Comparison of ENCODE assay signal across 9 cellular contexts in the genomic region with DNA sequence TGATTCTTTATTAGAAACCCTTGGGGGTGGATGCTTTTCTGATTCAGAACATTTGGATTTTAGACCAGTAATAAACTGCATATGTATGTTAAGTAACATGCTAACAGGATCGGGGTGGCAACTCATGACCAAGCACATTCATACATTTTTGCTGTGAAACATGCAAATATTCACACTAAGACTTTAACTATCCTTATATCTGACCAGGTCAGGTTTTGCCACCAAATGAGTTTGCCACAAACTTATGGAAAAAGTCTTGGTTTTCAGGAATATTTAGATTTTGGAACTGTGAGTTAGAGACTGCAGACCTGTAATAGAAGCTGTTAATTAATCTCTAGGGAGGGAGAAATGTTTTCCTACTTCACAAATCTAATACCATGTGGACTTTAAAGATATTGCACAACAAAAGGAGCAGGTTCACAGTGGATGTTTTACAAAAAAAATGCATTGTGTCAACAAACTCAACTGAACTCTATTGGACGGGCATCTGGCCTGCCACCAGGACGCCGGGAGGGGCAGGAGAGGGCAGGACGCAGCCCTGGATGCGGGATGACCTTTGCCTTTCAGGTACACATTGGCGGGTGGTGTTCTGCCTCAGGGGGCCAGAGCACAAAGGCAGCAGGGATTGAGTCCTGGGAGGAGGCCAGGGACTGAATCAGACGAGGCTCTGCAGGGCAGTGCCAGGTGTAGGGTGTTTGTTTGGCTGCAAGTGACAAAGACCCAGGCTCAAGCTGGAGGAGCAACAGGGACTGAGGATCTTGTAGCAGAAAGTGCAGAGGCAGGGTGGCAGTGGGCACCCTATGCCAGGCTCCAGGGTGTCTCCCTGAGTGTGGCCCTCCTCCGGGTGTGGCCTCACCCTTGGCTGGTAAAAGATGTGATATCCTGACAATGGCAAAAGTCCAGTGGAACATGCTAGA. TPM values are rescaled to one million over a fixed set of nuclear protein-coding genes. Genes with fewer than 3 reads are reported as not detected.
DNase-seq lines count a peak whose midpoint lies in the region; FAIRE-seq and TF ChIP-seq lines count a peak whose summit lies in the region.
"Had no signal": no experiment of that assay in that cellular context is flagged by ENCODE, and none has a peak within 500 bp of the region (broad histone marks: within the 10 kb centered on the region; RNA-seq: fewer than 3 reads in every experiment).

No MANE protein-coding gene starts in this region.

- H3K27ac Mint-ChIP-seq in CD4-positive, alpha-beta memory T cell, result no peak overlapping the region
- no peak overlapping the region for H3K27ac Mint-ChIP-seq in endothelial cell (ENCODE audit: unreplicated experiment)

- no peak for TF ChIP-seq CTCF in HEK293 (tag by site-specific recombination; IDR thresholded peaks at IDR 0.05)
- TF ChIP-seq CTCF in endothelial cell of umbilical vein (IDR thresholded peaks at IDR 0.05; ENCODE audit: extremely low read depth in 1 of 2, insufficient read depth in 1 of 2, low read depth in 1 of 2, low read length in 2 of 2), result no peak
- no peak for TF ChIP-seq CTCF in endothelial cell (IDR thresholded peaks at IDR 0.05; ENCODE audit: unreplicated experiment)

- H3K4me3 ChIP-seq in HEK293 (ENCODE audit: low read depth, low read length), result no peak overlapping the region
- no peak overlapping the region for H3K4me3 ChIP-seq in endothelial cell of umbilical vein (replicated peaks in 1 of 3; ENCODE audit: insufficient read depth in 1 of 3, low read depth in 1 of 3, low read length in 3 of 3)
- no peak overlapping the region for H3K4me3 ChIP-seq in CD4-positive, alpha-beta memory T cell (ENCODE audit: low read length in 2 of 2)

- no peaks in the 10 kb centered on the region for H3K4me1 ChIP-seq in HEK293 (ENCODE audit: control insufficient read depth, insufficient read depth, low read length)
- H3K4me1 ChIP-seq in endothelial cell of umbilical vein (ENCODE audit: control insufficient read depth, extremely low read depth, insufficient read depth, low read length), result no peaks in the 10 kb centered on the region
- no peaks in the 10 kb centered on the region for H3K4me1 ChIP-seq in CD4-positive, alpha-beta memory T cell (ENCODE audit: insufficient read depth, low read length)

- DNase-seq in NCI-H748 (lab: John Stamatoyannopoulos, UW; ENCODE audit: unreplicated experiment) (peak; percentile 83), endothelial cell of umbilical vein (ENCODE audit: low read depth, low spot score) (peak; percentile 61), renal cortical epithelial cell (ENCODE audit: low read depth) (peak; percentile 87), KBM-7 (no peak), endothelial cell (ENCODE audit: low spot score) (no peak), NCI-H1436 (lab: John Stamatoyannopoulos, UW) (no peak)
- no peak for DNase-seq in CD4-positive, alpha-beta memory T cell
- DNase-seq: NCI-H446 treated with DMSO at 0.1 percent for 48 hours had no signal

- no peak for TF ChIP-seq POLR2A in endothelial cell of umbilical vein (IDR thresholded peaks at IDR 0.05; ENCODE audit: low read depth, low read length)

- BruUV-seq in endothelial cell of umbilical vein (replicated peaks; lab: Mats Ljungman, UMichigan), result no TSS peak

- H3K4me2 ChIP-seq in endothelial cell of umbilical vein (ENCODE audit: insufficient read depth, low read length), result no peak overlapping the region

- H4K20me1 ChIP-seq in endothelial cell of umbilical vein (replicated peaks; ENCODE audit: control insufficient read depth, extremely low read depth, insufficient read depth, low read length), result no peaks in the 10 kb centered on the region

- intact Hi-C loops in endothelial cell of umbilical vein (cut with micrococcal nuclease), result no loop called here
- intact Hi-C loops in CD4-positive, alpha-beta memory T cell (cut with micrococcal nuclease), result no loop called here

- H2AFZ ChIP-seq in endothelial cell of umbilical vein (ENCODE audit: low read depth, low read length), result no peak overlapping the region

- no peak overlapping the region for H3K4me3 Mint-ChIP-seq in CD4-positive, alpha-beta memory T cell
- H3K4me3 Mint-ChIP-seq in endothelial cell (ENCODE audit: unreplicated experiment), result no peak overlapping the region

- no peak for FAIRE-seq in endothelial cell of umbilical vein (lab: Jason Lieb, UNC)

- H3K36me3 ChIP-seq in HEK293 (ENCODE audit: control insufficient read depth in 2 of 2, insufficient read depth in 1 of 2, low read length in 2 of 2), result no peaks in the 10 kb centered on the region
- H3K36me3 ChIP-seq in endothelial cell of umbilical vein (ENCODE audit: control insufficient read depth in 2 of 2, extremely low read depth in 1 of 2, insufficient read depth in 2 of 2, low read length in 2 of 2), result no peaks in the 10 kb centered on the region
- no peaks in the 10 kb centered on the region for H3K36me3 ChIP-seq in CD4-positive, alpha-beta memory T cell (ENCODE audit: insufficient read depth, low read length)

- H3K27me3 Mint-ChIP-seq in CD4-positive, alpha-beta memory T cell, result peaks cover 7 to 12% of the 10 kb centered on the region in 2 donors
- H3K27me3 Mint-ChIP-seq in endothelial cell (ENCODE audit: unreplicated experiment), result peaks cover 3% of the 10 kb centered on the region

- H3K9ac ChIP-seq in endothelial cell of umbilical vein (replicated peaks; ENCODE audit: extremely low read depth, insufficient read depth, low read length), result no peak overlapping the region

- no peak overlapping the region for H3K27ac ChIP-seq in HEK293 (ENCODE audit: extremely low read depth, low read depth, low read length)
- H3K27ac ChIP-seq in endothelial cell of umbilical vein (ENCODE audit: insufficient read depth, low read depth, low read length), result no peak overlapping the region
- no peak overlapping the region for H3K27ac ChIP-seq in CD4-positive, alpha-beta memory T cell (ENCODE audit: low read depth, low read length)

- POLR2A ChIA-PET in HEK293 (lab: Yijun Ruan, JAX) (no interaction called here), endothelial cell of umbilical vein (lab: Charles Lee) (no interaction called here)
- POLR2A ChIA-PET in CD4-positive, alpha-beta memory T cell (lab: Charles Lee; ENCODE audit: partially characterized antibody), result interaction anchor here (0.8 kb wide), 1 partner anchor 30 kb away, joined by 3 read pairs; no protein-coding TSS in a partner anchor

- H3K9me3 ChIP-seq in HEK293 (ENCODE audit: control insufficient read depth, insufficient read depth, low read depth, low read length) (no peaks in the 10 kb centered on the region), endothelial cell of umbilical vein (replicated peaks; ENCODE audit: control insufficient read depth, insufficient read depth, low read length) (no peaks in the 10 kb centered on the region)
- no peaks in the 10 kb centered on the region for H3K9me3 ChIP-seq in CD4-positive, alpha-beta memory T cell (ENCODE audit: control insufficient read depth in 1 of 2, low read length in 2 of 2)

- no peaks in the 10 kb centered on the region for H3K79me2 ChIP-seq in endothelial cell of umbilical vein (ENCODE audit: control insufficient read depth, insufficient read depth, low read length)

- H3K27me3 ChIP-seq in endothelial cell of umbilical vein (ENCODE audit: control insufficient read depth in 2 of 2, insufficient read depth in 2 of 2, low read length in 2 of 2), result peaks cover 14 to 21% of the 10 kb centered on the region in 2 experiments
- H3K27me3 ChIP-seq in CD4-positive, alpha-beta memory T cell (ENCODE audit: insufficient read depth, low read length), result peaks cover 4% of the 10 kb centered on the region

- CTCF ChIA-PET in HEK293 (lab: Yijun Ruan, JAX), result interaction anchor here (0.6 kb wide), 1 partner anchor 242 kb away, joined by 4 read pairs; no protein-coding TSS in a partner anchor
- CTCF ChIA-PET in endothelial cell of umbilical vein (lab: Charles Lee), result no interaction called here
- CTCF ChIA-PET in CD4-positive, alpha-beta memory T cell (lab: Charles Lee; ENCODE audit: partially characterized antibody), result interaction anchor here (0.9 kb wide), 2 partner anchors 82 to 194 kb away, joined by 3 read pairs; no protein-coding TSS in a partner anchor

- H3K4me1 Mint-ChIP-seq in CD4-positive, alpha-beta memory T cell, result peaks cover 0 to 6% (median under 1%) of the 10 kb centered on the region in 4 donors
- no peaks in the 10 kb centered on the region for H3K4me1 Mint-ChIP-seq in endothelial cell (ENCODE audit: unreplicated experiment)

- H3K9me1 ChIP-seq in endothelial cell of umbilical vein (replicated peaks; ENCODE audit: control insufficient read depth, extremely low read depth, insufficient read depth, low read length), result no peaks in the 10 kb centered on the region

- no peaks in the 10 kb centered on the region for H3K36me3 Mint-ChIP-seq in CD4-positive, alpha-beta memory T cell
- H3K36me3 Mint-ChIP-seq in endothelial cell (ENCODE audit: low read depth, unreplicated experiment), result no peaks in the 10 kb centered on the region

- no peaks in the 10 kb centered on the region for H3K9me3 Mint-ChIP-seq in CD4-positive, alpha-beta memory T cell
- H3K9me3 Mint-ChIP-seq in endothelial cell (ENCODE audit: unreplicated experiment), result no peaks in the 10 kb centered on the region

- in situ Hi-C loops in KBM-7 (cut with MboI; ENCODE audit: low pct_unique_long_range_greater_than_20kb, low sequenced_read_pairs), result no loop called here

- dilution Hi-C loops in endothelial cell of umbilical vein (cut with MboI; ENCODE audit: extremely low pct_ligation_motif_present, low sequenced_read_pairs), result no loop called here

TF ChIP-seq in HEK293, 187 proteins besides CTCF, POLR2A, EP300 and RAD21 (continues in another document):
- TF ChIP-seq ZNF701 (tag by site-specific recombination; IDR thresholded peaks at IDR 0.05) (no peak), ZIC2 (tag by site-specific recombination; IDR thresholded peaks at IDR 0.05) (peak; percentile 68), WT1 (tag by site-specific recombination; IDR thresholded peaks at IDR 0.05) (peak; percentile 16; the same call in 1 of the 2 replicates)

TF ChIP-seq in endothelial cell of umbilical vein, 7 proteins besides CTCF, POLR2A, EP300 and RAD21 (continues in another document):
- TF ChIP-seq JUN (IDR thresholded peaks at IDR 0.05; ENCODE audit: borderline replicate concordance, insufficient read depth, insufficient read length, low read depth) (no peak), FOS (IDR thresholded peaks at IDR 0.05; ENCODE audit: borderline replicate concordance, insufficient read depth, low read length) (no peak), POLR2AphosphoS5 (IDR thresholded peaks at IDR 0.05; ENCODE audit: insufficient read depth, low read depth, low read length) (no peak)

RNA-seq across cellular contexts. Expression of a gene that starts 30.1 kb away (rescaled TPM):
- total RNA-seq in endothelial cell of umbilical vein (30.1 and 31.9 TPM in 2 replicates), renal cortical epithelial cell (31.6 and 38.7 TPM in 2 replicates), endothelial cell (ENCODE audit: unreplicated experiment) (45.1 TPM)
- polyA plus RNA-seq in endothelial cell of umbilical vein, result 10.1 TPM in 2 replicates
- polyA plus RNA-seq in endothelial cell of umbilical vein (2011; cell fraction: cytosol; rRNA removed), result 12.0 and 12.9 TPM in 2 replicates
- 9.5 and 9.7 TPM in 2 replicates for polyA plus RNA-seq in endothelial cell of umbilical vein (2011; cell fraction: nucleus; rRNA removed)
- polyA plus RNA-seq in endothelial cell of umbilical vein (2012), result 22.6 and 23.3 TPM in 2 replicates
- 16.2 and 16.8 TPM in 2 replicates for polyA minus RNA-seq in endothelial cell of umbilical vein
- 34.2 TPM for polyA minus RNA-seq in endothelial cell of umbilical vein (2011; cell fraction: cytosol; rRNA and poly(A)+ RNA removed)
- polyA minus RNA-seq in endothelial cell of umbilical vein (2011; cell fraction: nucleus; rRNA and poly(A)+ RNA removed), result 4.9 and 5.0 TPM in 2 replicates
- 100 to 1,000 TPM; 197 to 202 TPM for total RNA-seq in CD4-positive, alpha-beta memory T cell
- 10 to 100 TPM; 22.0 to 82.2 TPM for polyA plus RNA-seq in CD4-positive, alpha-beta memory T cell

Comparison
In these comparisons a context has a peak if more than half of its experiments do, and no peak if none do; other contexts are left out.
1. DNase-seq: peak in NCI-H748 (single experiment), endothelial cell of umbilical vein (single experiment) and renal cortical epithelial cell (single experiment); none in CD4-positive, alpha-beta memory T cell (0 of 5), KBM-7 (single experiment), endothelial cell (single experiment) and NCI-H1436 (single experiment).